In the genomic region with DNA sequence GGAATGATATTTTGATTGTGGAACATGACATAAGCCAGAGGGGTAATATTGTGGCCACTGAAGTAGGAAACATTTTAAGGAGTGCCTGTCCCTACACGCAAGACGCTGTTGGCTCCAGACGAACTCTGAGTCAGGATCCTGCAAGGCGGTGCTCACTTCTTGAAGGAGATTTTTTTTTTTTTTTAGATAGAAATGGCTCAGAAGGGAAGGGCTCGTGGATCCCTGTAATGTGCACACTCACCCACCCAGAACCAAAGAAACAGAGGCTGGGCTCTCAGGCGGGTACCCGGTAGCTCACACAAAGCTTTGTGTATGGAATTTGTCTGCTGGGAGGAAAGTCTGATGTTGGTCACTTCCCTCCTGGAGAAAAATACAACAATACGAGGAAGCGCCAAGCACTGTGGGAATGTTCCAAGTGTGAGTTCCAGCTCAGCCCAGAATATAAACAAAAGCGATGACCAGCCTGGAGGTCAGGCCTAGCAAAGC, we compare ENCODE assay signal across 13 cellular contexts. TPM values are rescaled to one million over a fixed set of nuclear protein-coding genes. Genes with fewer than 3 reads are reported as not detected.
A peak's percentile ranks its signal among the peaks of the same experiment; 100 is the strongest.
DNase-seq lines count a peak whose midpoint lies in the region; ATAC-seq, FAIRE-seq and TF ChIP-seq lines count a peak whose summit lies in the region.
"Had no signal": no experiment of that assay in that cellular context is flagged by ENCODE, and none has a peak within 500 bp of the region (broad histone marks: within the 10 kb centered on the region; RNA-seq: fewer than 3 reads in every experiment).

No MANE protein-coding gene starts in this region.

- H3K4me3 Mint-ChIP-seq in activated naive CD8-positive, alpha-beta T cell treated with anti-CD3 and anti-CD28 coated beads, Interleukin-2, amount 50 U/mL, for 24 hours, result no peak overlapping the region
- H3K4me3 Mint-ChIP-seq: brain had no signal

- peaks cover 71% of the 10 kb centered on the region for H3K4me1 Mint-ChIP-seq in activated naive CD8-positive, alpha-beta T cell treated with anti-CD3 and anti-CD28 coated beads, Interleukin-2, amount 50 U/mL, for 24 hours

- peaks cover 9% of the 10 kb centered on the region for H3K36me3 Mint-ChIP-seq in activated naive CD8-positive, alpha-beta T cell treated with anti-CD3 and anti-CD28 coated beads, Interleukin-2, amount 50 U/mL, for 24 hours (ENCODE audit: low read depth)

- no peak overlapping the region for H3K23ac ChIP-seq in mesenchymal stem cell (ENCODE audit: low read length in 2 of 2)

- peak overlapping the region in 1 of 2 experiments; percentile 22 for H3K4ac ChIP-seq in mesenchymal stem cell (ENCODE audit: low read depth in 1 of 2, low read length in 2 of 2)

- POLR2A ChIA-PET in endothelial cell of umbilical vein (lab: Charles Lee), result interaction anchor here (0.7 to 1.8 kb wide), 9 partner anchors 11 to 1262 kb away, joined by 3 to 8 read pairs (median 4); no protein-coding TSS in a partner anchor

- H2AK5ac ChIP-seq in mesenchymal stem cell (ENCODE audit: low read length, severe bottlenecking), result no peak overlapping the region

- H3K79me2 ChIP-seq in endothelial cell of umbilical vein (ENCODE audit: control insufficient read depth, insufficient read depth, low read length), result peaks cover 79% of the 10 kb centered on the region

- peak overlapping the region; percentile 84 for H3K9ac ChIP-seq in endothelial cell of umbilical vein (replicated peaks; ENCODE audit: extremely low read depth, insufficient read depth, low read length)
- H3K9ac ChIP-seq in mesenchymal stem cell (ENCODE audit: low read length), result peak overlapping the region; percentile 69

- FAIRE-seq in endothelial cell of umbilical vein (lab: Jason Lieb, UNC), result peak; percentile 99
- FAIRE-seq: GM12892 had no signal

- H3K4me2 ChIP-seq in endothelial cell of umbilical vein (ENCODE audit: insufficient read depth, low read length) (peak overlapping the region; percentile 52), mesenchymal stem cell (ENCODE audit: low read length, poor library complexity, severe bottlenecking) (peak overlapping the region; percentile 23)

- H4K8ac ChIP-seq in mesenchymal stem cell (ENCODE audit: low read length), result peak overlapping the region; percentile 4

- H2BK5ac ChIP-seq in mesenchymal stem cell (ENCODE audit: low read depth, low read length, poor library complexity, severe bottlenecking), result no peak overlapping the region

- H2AFZ ChIP-seq in endothelial cell of umbilical vein (ENCODE audit: low read depth, low read length) (no peak overlapping the region), mesenchymal stem cell (ENCODE audit: low read depth, low read length) (no peak overlapping the region)

- peak overlapping the region in 1 of 3 experiments; percentile 6 for H3K4me3 ChIP-seq in endothelial cell of umbilical vein (replicated peaks in 1 of 3; ENCODE audit: insufficient read depth in 1 of 3, low read depth in 1 of 3, low read length in 3 of 3)
- peak overlapping the region in 1 of 2 experiments; percentile 33 for H3K4me3 ChIP-seq in mesenchymal stem cell (ENCODE audit: insufficient read depth in 1 of 2, low read depth in 1 of 2, low read length in 2 of 2)
- H3K4me3 ChIP-seq in tibial artery, result peak overlapping the region in 1 of 2 donors; percentile 21

- H3K9me3 Mint-ChIP-seq in activated naive CD8-positive, alpha-beta T cell treated with anti-CD3 and anti-CD28 coated beads, Interleukin-2, amount 50 U/mL, for 24 hours, result no peaks in the 10 kb centered on the region

- 3% methylated on average over 8 of the region's 10 CpGs for WGBS in mesenchymal stem cell

- no peaks in the 10 kb centered on the region for H3K27me3 ChIP-seq in endothelial cell of umbilical vein (ENCODE audit: control insufficient read depth in 2 of 2, insufficient read depth in 2 of 2, low read length in 2 of 2)
- no peaks in the 10 kb centered on the region for H3K27me3 ChIP-seq in mesenchymal stem cell (ENCODE audit: control insufficient read depth in 1 of 2, insufficient read depth in 1 of 2, low read length in 2 of 2)
- no peaks in the 10 kb centered on the region for H3K27me3 ChIP-seq in tibial artery

- H3K9me3 ChIP-seq in endothelial cell of umbilical vein (replicated peaks; ENCODE audit: control insufficient read depth, insufficient read depth, low read length), result no peaks in the 10 kb centered on the region
- H3K9me3 ChIP-seq in mesenchymal stem cell (ENCODE audit: control insufficient read depth, low read length), result no peaks in the 10 kb centered on the region
- H3K9me3 ChIP-seq in tibial artery, result no peaks in the 10 kb centered on the region

- H3K79me1 ChIP-seq in mesenchymal stem cell (replicated peaks; ENCODE audit: low read length, poor library complexity, severe bottlenecking), result peaks cover 40% of the 10 kb centered on the region

- no peaks in the 10 kb centered on the region for H3K9me1 ChIP-seq in endothelial cell of umbilical vein (replicated peaks; ENCODE audit: control insufficient read depth, extremely low read depth, insufficient read depth, low read length)

- no peaks in the 10 kb centered on the region for H3K27me3 Mint-ChIP-seq in activated naive CD8-positive, alpha-beta T cell treated with anti-CD3 and anti-CD28 coated beads, Interleukin-2, amount 50 U/mL, for 24 hours
- H3K27me3 Mint-ChIP-seq: brain had no signal

- H3K27ac Mint-ChIP-seq in activated naive CD8-positive, alpha-beta T cell treated with anti-CD3 and anti-CD28 coated beads, Interleukin-2, amount 50 U/mL, for 24 hours, result no peak overlapping the region
- H3K27ac Mint-ChIP-seq: brain had no signal

- dilution Hi-C loops in endothelial cell of umbilical vein (cut with MboI; ENCODE audit: extremely low pct_ligation_motif_present, low sequenced_read_pairs), result no loop called here

- ATAC-seq in HG03135 (IDR thresholded peaks at IDR 0.05; ENCODE audit: unreplicated experiment), result no peak
- no peak for ATAC-seq in HG02973 (IDR thresholded peaks at IDR 0.05; ENCODE audit: unreplicated experiment)
- no peak for ATAC-seq in activated naive CD8-positive, alpha-beta T cell treated with anti-CD3 and anti-CD28 coated beads, Interleukin-2, amount 50 U/mL, for 24 hours

- no peak overlapping the region for H2BK120ac ChIP-seq in mesenchymal stem cell (ENCODE audit: low read depth, low read length)

- no peak overlapping the region for H3K18ac ChIP-seq in mesenchymal stem cell (ENCODE audit: low read depth in 1 of 2, low read length in 2 of 2)

- H3K36me3 ChIP-seq in endothelial cell of umbilical vein (ENCODE audit: control insufficient read depth in 2 of 2, extremely low read depth in 1 of 2, insufficient read depth in 2 of 2, low read length in 2 of 2) (no peaks in the 10 kb centered on the region), mesenchymal stem cell (ENCODE audit: control insufficient read depth in 1 of 2, insufficient read depth in 2 of 2, low read depth in 1 of 2, low read length in 2 of 2) (peaks cover 0 to 11% of the 10 kb centered on the region in 2 experiments), tibial artery (no peaks in the 10 kb centered on the region)

- no peak overlapping the region for H2BK12ac ChIP-seq in mesenchymal stem cell (ENCODE audit: low read length in 2 of 2)

- no peak overlapping the region for H4K91ac ChIP-seq in mesenchymal stem cell (ENCODE audit: low read length)

- CTCF ChIA-PET in endothelial cell of umbilical vein (lab: Charles Lee), result interaction anchor here (1.0 to 3.1 kb wide), 14 partner anchors 8 to 123 kb away, joined by 3 to 20 read pairs (median 7); partner anchors contain the start of gene RAPGEF1

- H4K20me1 ChIP-seq in endothelial cell of umbilical vein (replicated peaks; ENCODE audit: control insufficient read depth, extremely low read depth, insufficient read depth, low read length), result no peaks in the 10 kb centered on the region

- H3K14ac ChIP-seq in mesenchymal stem cell (ENCODE audit: low read length in 2 of 2), result no peak overlapping the region

- no peak overlapping the region for H2BK15ac ChIP-seq in mesenchymal stem cell (ENCODE audit: low read depth, poor library complexity, severe bottlenecking)

- H3K27ac ChIP-seq in endothelial cell of umbilical vein (ENCODE audit: insufficient read depth, low read depth, low read length), result peak overlapping the region; percentile 94
- peak overlapping the region; percentile 74 for H3K27ac ChIP-seq in mesenchymal stem cell (ENCODE audit: low read length, poor library complexity, severe bottlenecking)
- H3K27ac ChIP-seq in tibial artery, result peak overlapping the region; percentile 72 to 88

- peaks cover 51% of the 10 kb centered on the region for H3K4me1 ChIP-seq in endothelial cell of umbilical vein (ENCODE audit: control insufficient read depth, extremely low read depth, insufficient read depth, low read length)
- peaks cover 19% of the 10 kb centered on the region for H3K4me1 ChIP-seq in mesenchymal stem cell (ENCODE audit: control insufficient read depth, insufficient read depth, low read depth, low read length)
- H3K4me1 ChIP-seq in tibial artery, result peaks cover 0 to 70% (median 33%) of the 10 kb centered on the region in 4 donors

- BruUV-seq in endothelial cell of umbilical vein (replicated peaks; lab: Mats Ljungman, UMichigan), result no TSS peak

- TF ChIP-seq POLR2A in endothelial cell of umbilical vein (IDR thresholded peaks at IDR 0.05; ENCODE audit: low read depth, low read length), result peak; percentile 67

- DNase-seq in RPMI7951 (ENCODE audit: low read depth), result peak; percentile 25
- peak; percentile 99 for DNase-seq in endothelial cell of umbilical vein (ENCODE audit: low read depth, low spot score)
- DNase-seq in mesenchymal stem cell, result peak; percentile 97
- DNase-seq in tibial artery, result peak; percentile 90 to 92
- DNase-seq in NCI-H1930 (lab: John Stamatoyannopoulos, UW), result no peak
- DNase-seq in activated naive CD8-positive, alpha-beta T cell treated with anti-CD3 and anti-CD28 coated beads, Interleukin-2, amount 50 U/mL, for 24 hours, result no peak
- DNase-seq: NCI-H1105 treated with DMSO at 0.1 percent for 48 hours, posterior cingulate gyrus, T-helper 2 cell had no signal

- TF ChIP-seq CTCF in endothelial cell of umbilical vein (IDR thresholded peaks at IDR 0.05; ENCODE audit: extremely low read depth in 1 of 2, insufficient read depth in 1 of 2, low read depth in 1 of 2, low read length in 2 of 2) (no peak), tibial artery (IDR thresholded peaks at IDR 0.05) (peak in 1 of 2 experiments; percentile 23)

- intact Hi-C loops in endothelial cell of umbilical vein (cut with micrococcal nuclease), result loop anchor here (1.0 kb wide), 6 partner anchors 19 to 123 kb away; no protein-coding TSS in a partner anchor
- intact Hi-C loops in tibial artery (cut with DNase I; ENCODE audit: low total_unique reads), result no loop called here

RNA-seq across cellular contexts. Expression of gene RAPGEF1, which starts 25.7 kb away (rescaled TPM):
- 10.0 and 11.5 TPM in 2 replicates for total RNA-seq in RPMI7951 (2014; rRNA removed; shearing (Covaris generic))
- 124 TPM in 2 replicates for total RNA-seq in endothelial cell of umbilical vein
- polyA plus RNA-seq in endothelial cell of umbilical vein, result 50.0 and 53.3 TPM in 2 replicates
- 51.0 and 57.8 TPM in 2 replicates for polyA plus RNA-seq in endothelial cell of umbilical vein (2011; cell fraction: cytosol; rRNA removed)
- polyA plus RNA-seq in endothelial cell of umbilical vein (2011; cell fraction: nucleus; rRNA removed), result 75.3 and 79.7 TPM in 2 replicates
- polyA plus RNA-seq in endothelial cell of umbilical vein (2012), result 72.5 and 82.9 TPM in 2 replicates
- 50.3 and 57.7 TPM in 2 replicates for polyA minus RNA-seq in endothelial cell of umbilical vein
- polyA minus RNA-seq in endothelial cell of umbilical vein (2011; cell fraction: cytosol; rRNA and poly(A)+ RNA removed), result 17.2 TPM
- polyA minus RNA-seq in endothelial cell of umbilical vein (2011; cell fraction: nucleus; rRNA and poly(A)+ RNA removed), result 35.9 and 37.0 TPM in 2 replicates
- 27.5 TPM for polyA plus RNA-seq in mesenchymal stem cell (2013, experiment 1 of 2)
- 26.0 TPM for polyA plus RNA-seq in mesenchymal stem cell (2013, experiment 2 of 2)

Comparison
In these comparisons a context has a peak if more than half of its experiments do, and no peak if none do; other contexts are left out.
1. DNase-seq: peak in RPMI7951 (single experiment), endothelial cell of umbilical vein (single experiment), mesenchymal stem cell (single experiment) and tibial artery (2 of 2); none in NCI-H1930 (0 of 2) and activated naive CD8-positive, alpha-beta T cell treated with anti-CD3 and anti-CD28 coated beads, Interleukin-2, amount 50 U/mL, for 24 hours (single experiment).
2. Peak in every context shown above with its lines, with median percentiles within 50 percentile points of each other: H3K27ac ChIP-seq.